ENCODE assay signal across 30 cellular contexts in the genomic region with DNA sequence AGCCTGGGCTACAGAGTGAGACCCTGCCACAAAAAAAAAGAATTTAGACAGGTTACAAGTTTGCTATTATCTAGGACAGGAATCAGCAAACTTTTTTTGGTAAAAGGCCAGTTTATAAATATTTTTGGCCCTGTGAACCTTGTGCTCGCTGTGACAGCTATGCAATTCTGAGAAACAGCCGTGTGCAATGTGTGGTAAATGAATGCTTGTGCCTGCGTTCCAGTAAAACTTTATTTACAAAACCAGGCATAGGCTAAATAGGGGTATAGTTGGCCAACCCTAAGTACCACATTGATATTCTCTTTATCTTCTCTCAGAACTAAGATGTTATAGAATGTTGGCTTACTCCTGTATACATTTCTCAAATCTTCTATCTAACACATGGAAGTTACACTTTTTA.
"Had no signal": no experiment of that assay in that cellular context is flagged by ENCODE, and none has a peak within 500 bp of the region (broad histone marks: within the 10 kb centered on the region; RNA-seq: fewer than 3 reads in every experiment).

No MANE protein-coding gene starts in this region.

- FAIRE-seq: astrocyte, bronchial epithelial cell had no signal

- H3K4me3 ChIP-seq: esophagus muscularis mucosa, gastrocnemius medialis, heart left ventricle had no signal

- H3K27ac ChIP-seq: brain microvascular endothelial cell, esophagus muscularis mucosa, foreskin keratinocyte, gastrocnemius medialis, heart left ventricle had no signal

- H3K9me3 ChIP-seq: esophagus muscularis mucosa, gastrocnemius medialis, heart left ventricle had no signal

- H3K27me3 ChIP-seq: brain microvascular endothelial cell, esophagus muscularis mucosa, foreskin keratinocyte, gastrocnemius medialis, heart left ventricle had no signal

- H3K4me1 ChIP-seq: esophagus muscularis mucosa, gastrocnemius medialis, heart left ventricle had no signal

- DNase-seq: activated CD4-positive, alpha-beta memory T cell treated with anti-CD3 and anti-CD28 coated beads, Interleukin-2, amount 10 ng/mL, durations not matched to agents 7 days and 5 days; activated CD4-positive, alpha-beta T cell treated with anti-CD3 and anti-CD28 coated beads for 1 hour; activated CD4-positive, alpha-beta T cell treated with anti-CD3 and anti-CD28 coated beads for 4 hours; activated CD4-positive, alpha-beta T cell treated with anti-CD3 and anti-CD28 coated beads, Interleukin-2, amount 10 ng/mL, durations not matched to agents 7 days and 5 days; activated CD4-positive, alpha-beta T cell treated with anti-CD3 and anti-CD28 coated beads, Interleukin-2, amount 50 U/mL, for 4 hours; activated CD8-positive, alpha-beta memory T cell treated with anti-CD3 and anti-CD28 coated beads, Interleukin-2, amount 50 U/mL, for 48 hours; activated effector memory CD4-positive, alpha-beta T cell treated with Interleukin-2 at 50 U/mL for 16 hours; activated gamma-delta T cell treated with Interleukin-2 at 50 U/mL for 16 hours; activated naive CD4-positive, alpha-beta T cell treated with anti-CD3 and anti-CD28 coated beads, Interleukin-2, amount 50 U/mL, for 16 hours; activated naive CD4-positive, alpha-beta T cell treated with Interleukin-2 at 50 U/mL for 16 hours; activated T-cell treated with anti-CD3 and anti-CD28 coated beads for 4 hours; activated T-cell treated with anti-CD3 and anti-CD28 coated beads, Interleukin-2, amount 50 U/mL, for 24 hours; activated T-cell treated with anti-CD3 and anti-CD28 coated beads, Interleukin-2, amount 50 U/mL, for 72 hours; amniotic stem cell; anterior cingulate cortex; brain microvascular endothelial cell; cortex of kidney; dermis blood vessel endothelial cell; effector CD4-positive, alpha-beta T cell; effector memory CD8-positive, alpha-beta T cell; erythroblast; foreskin keratinocyte; gastrocnemius medialis; glutamatergic neuron; heart left ventricle; T-helper 2 cell had no signal

- ATAC-seq: activated T-cell treated with anti-CD3 and anti-CD28 coated beads, Interleukin-2, amount 50 U/mL, for 72 hours; effector memory CD8-positive, alpha-beta T cell; foreskin keratinocyte; gastrocnemius medialis; heart left ventricle; WTC11 had no signal
